In genomic region chr5:8676731-8677130, GRCh38 we compare ENCODE assay signal across 19 cellular contexts.
"Had no signal": no experiment of that assay in that cellular context is flagged by ENCODE, and none has a peak within 500 bp of the region (broad histone marks: within the 10 kb centered on the region; RNA-seq: fewer than 3 reads in every experiment).

No MANE protein-coding gene starts in this region.

- H3K4me3 ChIP-seq: ascending aorta, cardiac muscle cell, colonic mucosa, upper lobe of left lung had no signal

- H3K36me3 ChIP-seq: ascending aorta, cardiac muscle cell, colonic mucosa, upper lobe of left lung had no signal

- H3K9me3 ChIP-seq: ascending aorta, colonic mucosa, upper lobe of left lung had no signal

- DNase-seq: activated CD4-positive, alpha-beta T cell treated with anti-CD3 and anti-CD28 coated beads for 36 hours; activated CD8-positive, alpha-beta memory T cell treated with anti-CD3 and anti-CD28 coated beads, Interleukin-2, amount 50 U/mL, for 48 hours; activated CD8-positive, alpha-beta T cell treated with anti-CD3 and anti-CD28 coated beads for 36 hours; activated naive CD8-positive, alpha-beta T cell treated with anti-CD3 and anti-CD28 coated beads, Interleukin-2, amount 10 ng/mL, durations not matched to agents 7 days and 5 days; colonic mucosa; effector CD4-positive, alpha-beta T cell; hippocampal formation; kidney glomerular epithelial cell; natural killer cell; right cardiac atrium; stimulated activated CD4-positive, alpha-beta T cell treated with anti-CD3 and anti-CD28 coated beads, Interleukin-2, amount 100 ng/mL, for 24 hours; stimulated activated naive CD4-positive, alpha-beta T cell; T-cell; T1000; upper lobe of left lung had no signal

- H3K27me3 ChIP-seq: ascending aorta, cardiac muscle cell, colonic mucosa, upper lobe of left lung had no signal

- FAIRE-seq: endothelial cell of umbilical vein had no signal

- H3K27ac ChIP-seq: ascending aorta, cardiac muscle cell, colonic mucosa, upper lobe of left lung, VCaP had no signal

- H3K4me1 ChIP-seq: ascending aorta, colonic mucosa, upper lobe of left lung had no signal
